9 cellular contexts compared by ENCODE assay signal in the genomic region with DNA sequence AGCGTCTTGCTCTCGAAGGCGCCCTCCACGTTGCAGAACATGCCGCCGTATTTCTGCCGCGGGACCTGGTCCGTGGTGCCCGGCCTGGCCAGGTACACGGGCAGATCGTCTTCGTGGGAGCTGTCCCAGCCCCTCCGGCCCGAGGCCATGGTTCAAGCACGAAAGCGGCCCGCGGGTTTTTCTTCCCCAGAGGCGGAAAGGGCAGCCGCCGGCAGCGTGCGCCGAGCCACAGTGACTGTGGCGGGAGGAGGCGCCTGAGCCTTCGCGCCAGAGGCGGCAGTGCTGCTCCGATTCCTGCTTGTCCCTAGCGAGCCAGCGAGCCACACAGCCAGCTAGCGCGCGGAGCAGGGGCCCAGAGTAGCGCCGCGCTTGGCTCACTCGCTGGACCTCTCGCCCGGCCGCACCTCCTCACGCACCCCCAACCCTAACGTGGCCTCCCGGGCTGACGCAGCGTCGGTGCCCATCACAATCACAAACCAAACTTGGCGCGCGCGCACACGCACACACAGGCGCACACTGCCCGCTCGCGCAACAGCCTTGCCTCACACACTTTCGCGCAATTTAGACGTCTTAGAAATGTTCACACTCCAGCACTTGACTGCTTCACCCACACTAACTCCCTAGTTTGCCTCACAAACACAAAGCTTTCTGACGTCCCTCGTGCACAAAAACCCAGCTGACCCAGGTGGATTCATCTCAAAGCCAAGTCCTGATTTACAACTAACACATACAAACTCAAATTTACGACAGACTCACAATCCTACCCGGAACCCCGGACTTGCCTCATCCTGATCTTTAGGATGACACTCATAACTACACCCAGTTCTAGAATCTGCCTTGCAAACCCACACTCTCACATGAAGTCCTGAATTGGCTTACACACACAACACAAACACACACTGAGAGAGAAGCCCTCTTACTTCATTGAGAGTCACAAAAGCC. TPM values are rescaled to one million over a fixed set of nuclear protein-coding genes. Genes with fewer than 3 reads are reported as not detected.
DNase-seq lines count a peak whose midpoint lies in the region; ATAC-seq, FAIRE-seq and TF ChIP-seq lines count a peak whose summit lies in the region.
"Had no signal": no experiment of that assay in that cellular context is flagged by ENCODE, and none has a peak within 500 bp of the region (broad histone marks: within the 10 kb centered on the region; RNA-seq: fewer than 3 reads in every experiment).

A gene (minus strand): TSS at position 359 of the 942 bp plus-strand sequence. CDS start 210 bp downstream, at position 149.

- FAIRE-seq in A549 (lab: Jason Lieb, UNC) = no peak

- peak in 1 of 2 experiments; percentile 30; a peak in 2 of 5 replicates for TF ChIP-seq RAD21 in A549 (conservative IDR thresholded peaks at IDR 0.05 in 1 of 2, IDR thresholded peaks at IDR 0.05 in 1 of 2)

- CTCF ChIA-PET in A549 (lab: Yijun Ruan, JAX) = interaction anchor here (0.7 to 2.1 kb wide), 8 partner anchors 12 to 128 kb away, joined by 3 to 8 read pairs (median 4); no protein-coding TSS in a partner anchor

- ATAC-seq in A549 (peak; percentile 98), GM18907 (IDR thresholded peaks at IDR 0.05; ENCODE audit: unreplicated experiment) (peak; percentile 65)
- ATAC-seq in activated CD4-positive, CD25-positive, alpha-beta regulatory T cell treated with anti-CD3 and anti-CD28 coated beads, Interleukin-2, amount 50 U/mL, for 24 hours = no peak

- H3K4me2 ChIP-seq in A549 = peak within 1 kb of the TSS; percentile 95

- no peak for TF ChIP-seq EP300 in A549 (IDR thresholded peaks at IDR 0.05)

- DNase-seq in A549 (ENCODE audit: low read depth in 1 of 2, low spot score in 1 of 2) (peak; percentile 13 to 73), NCI-H526 treated with DMSO at 0.1 percent for 48 hours (lab: John Stamatoyannopoulos, UW) (peak; percentile 73), choroid plexus epithelial cell (ENCODE audit: low read depth) (peak; percentile 65), islet precursor cell (peak; percentile 87), RKO (ENCODE audit: low spot score) (no peak)

- TF ChIP-seq CTCF in A549 (IDR thresholded peaks at IDR 0.05) (no peak), choroid plexus epithelial cell (conservative IDR thresholded peaks at IDR 0.05; ENCODE audit: low read depth, low read length) (peak; percentile 49)

- H3K9me3 ChIP-seq in A549 = no peaks in the 10 kb centered on the region

- H3K4me3 ChIP-seq in A549 (peak within 1 kb of the TSS; percentile 61), choroid plexus epithelial cell (ENCODE audit: low read depth, low read length) (peak within 1 kb of the TSS; percentile 72), skin epidermis (peak within 1 kb of the TSS; percentile 31 to 64 (median 46))

- H3K4me1 ChIP-seq in A549 = no peaks in the 10 kb centered on the region

- TF ChIP-seq POLR2A in A549 (IDR thresholded peaks at IDR 0.05; ENCODE audit: low read length) = peak; percentile 37; the same call in 1 of the 2 replicates

- WGBS in A549 (ENCODE audit: missing lambda C conversion rate) = 6% methylated on average over 17 of the region's 66 CpGs

- POLR2A ChIA-PET in A549 (lab: Yijun Ruan, JAX) = interaction anchor here (0.6 kb wide), 1 partner anchor 67 kb away, joined by 5 read pairs; no protein-coding TSS in a partner anchor

- H3K27ac ChIP-seq in A549 (peak within 1 kb of the TSS; percentile 74 to 86), skin epidermis (peak within 1 kb of the TSS in 20 of 21 experiments; percentile 24 to 91 (median 82))
- H3K27ac ChIP-seq: epithelial cell of prostate had no signal

TF ChIP-seq in A549, 52 proteins besides CTCF, POLR2A, EP300 and RAD21:
- TF ChIP-seq, protein P1, sequence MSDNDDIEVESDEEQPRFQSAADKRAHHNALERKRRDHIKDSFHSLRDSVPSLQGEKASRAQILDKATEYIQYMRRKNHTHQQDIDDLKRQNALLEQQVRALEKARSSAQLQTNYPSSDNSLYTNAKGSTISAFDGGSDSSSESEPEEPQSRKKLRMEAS (IDR thresholded peaks at IDR 0.05) = peak; percentile 79
- TF ChIP-seq, protein P2, sequence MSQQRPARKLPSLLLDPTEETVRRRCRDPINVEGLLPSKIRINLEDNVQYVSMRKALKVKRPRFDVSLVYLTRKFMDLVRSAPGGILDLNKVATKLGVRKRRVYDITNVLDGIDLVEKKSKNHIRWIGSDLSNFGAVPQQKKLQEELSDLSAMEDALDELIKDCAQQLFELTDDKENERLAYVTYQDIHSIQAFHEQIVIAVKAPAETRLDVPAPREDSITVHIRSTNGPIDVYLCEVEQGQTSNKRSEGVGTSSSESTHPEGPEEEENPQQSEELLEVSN (IDR thresholded peaks at IDR 0.05; ENCODE audit: borderline replicate concordance, low read depth) = peak; percentile 88
- no peak; the same call in 2 of the 3 replicates for TF ChIP-seq SMC3 (IDR thresholded peaks at IDR 0.05)
- peak; percentile 82; the same call in 1 of the 2 replicates for TF ChIP-seq HDAC2 (IDR thresholded peaks at IDR 0.05)
- TF ChIP-seq MYC (IDR thresholded peaks at IDR 0.05; ENCODE audit: borderline replicate concordance, low read length) = no peak; the same call in 1 of the 2 replicates
- no peak for TF ChIP-seq HOXB13 (CRISPR knock-in tag; IDR thresholded peaks at IDR 0.05; ENCODE audit: low read depth)

RNA-seq across cellular contexts. Expression of the gene that starts here (rescaled TPM):
- polyA plus RNA-seq in A549 (2011; rRNA removed) = 22.3 and 23.7 TPM in 2 replicates
- 22.8 and 25.1 TPM in 2 replicates for polyA plus RNA-seq in A549 (2012; cell fraction: cytosol; rRNA removed)
- 37.6 and 45.9 TPM in 2 replicates for polyA plus RNA-seq in A549 (2012; cell fraction: nucleus; rRNA removed)
- 16.5 to 20.7 TPM (median 19.3 TPM) in 3 replicates for polyA plus RNA-seq in A549 (2017; fragmentation: RNase III; extraction: RNeasy Plus Mini Kit Qiagen cat#74134 plus additional on column Dnase treatment)
- polyA minus RNA-seq in A549 (2011; rRNA and poly(A)+ RNA removed) = 24.3 and 25.6 TPM in 2 replicates

Comparison
In these comparisons a context has a peak if more than half of its experiments do, and no peak if none do; other contexts are left out.
1. ATAC-seq: peak in A549 (2 of 2) and GM18907 (single experiment); none in activated CD4-positive, CD25-positive, alpha-beta regulatory T cell treated with anti-CD3 and anti-CD28 coated beads, Interleukin-2, amount 50 U/mL, for 24 hours (0 of 2).
2. Peak in every context shown above with its lines, with median percentiles within 50 percentile points of each other: H3K4me3 ChIP-seq.